ENCODE assay signal across 18 cellular contexts in the genomic region with DNA sequence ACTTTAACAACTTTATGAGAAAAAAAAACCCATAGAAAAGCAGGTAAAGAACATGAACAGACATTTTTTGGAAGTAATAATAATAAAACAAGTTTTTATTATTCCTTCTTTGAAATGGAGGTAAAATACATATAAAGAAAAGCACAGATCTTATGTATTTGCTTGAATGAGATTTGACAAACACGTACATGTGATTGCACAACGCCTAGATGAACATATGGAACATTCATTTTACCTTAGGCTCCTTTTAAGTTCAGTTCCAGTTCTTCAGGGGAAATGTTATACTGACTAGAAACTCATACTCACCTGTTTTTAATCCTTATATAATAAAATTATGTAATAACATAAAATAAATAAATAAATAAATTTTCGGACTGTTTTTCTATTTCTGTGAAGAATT.
DNase-seq lines count a peak whose midpoint lies in the region; ATAC-seq, FAIRE-seq and TF ChIP-seq lines count a peak whose summit lies in the region.
"Had no signal": no experiment of that assay in that cellular context is flagged by ENCODE, and none has a peak within 500 bp of the region (broad histone marks: within the 10 kb centered on the region; RNA-seq: fewer than 3 reads in every experiment).

No MANE protein-coding gene starts in this region.

- no peak for ATAC-seq in GM18502 (IDR thresholded peaks at IDR 0.05; ENCODE audit: poor library complexity, unreplicated experiment)
- ATAC-seq: A549; CD8-positive, alpha-beta T cell; GM12878 had no signal

- peak; percentile 25 for FAIRE-seq in G401.6 (lab: Jason Lieb, UNC)
- FAIRE-seq: A549, D721Med, GM12878, GM12892, GM19239 had no signal

- TF ChIP-seq EP300 in Ishikawa (IDR thresholded peaks at IDR 0.05; ENCODE audit: borderline replicate concordance): no peak

- no peak for TF ChIP-seq RAD21 in Ishikawa (IDR thresholded peaks at IDR 0.05; ENCODE audit: low read depth)

- DNase-seq in NCI-H2171 treated with DMSO at 0.1 percent for 48 hours (lab: John Stamatoyannopoulos, UW): peak; percentile 10
- DNase-seq in NCI-H2171 (lab: John Stamatoyannopoulos, UW): no peak
- no peak for DNase-seq in NOMO-1 (lab: John Stamatoyannopoulos, UW; ENCODE audit: unreplicated experiment in 2 of 2)
- DNase-seq: AML-193; Caco-2; Calu3; CD4-positive, alpha-beta T cell; CD8-positive, alpha-beta T cell; DMS79 treated with DMSO at 0.1 percent for 48 hours; GDM1 had no signal

TF ChIP-seq in Ishikawa, 13 proteins besides CTCF, POLR2A, EP300 and RAD21:
- no peak for TF ChIP-seq NFIC (IDR thresholded peaks at IDR 0.05)
- TF ChIP-seq TEAD4 (IDR thresholded peaks at IDR 0.05): no peak
- TF ChIP-seq TAF1 (IDR thresholded peaks at IDR 0.05; ENCODE audit: low read depth): no peak
- TF ChIP-seq CEBPB (IDR thresholded peaks at IDR 0.05): peak; percentile 9; the same call in 1 of the 2 replicates
- TF ChIP-seq YY1 (IDR thresholded peaks at IDR 0.05; ENCODE audit: low read depth): no peak
- TF ChIP-seq EGR1 (IDR thresholded peaks at IDR 0.05): no peak
